ENCODE assay signal across 8 cellular contexts in the genomic region with DNA sequence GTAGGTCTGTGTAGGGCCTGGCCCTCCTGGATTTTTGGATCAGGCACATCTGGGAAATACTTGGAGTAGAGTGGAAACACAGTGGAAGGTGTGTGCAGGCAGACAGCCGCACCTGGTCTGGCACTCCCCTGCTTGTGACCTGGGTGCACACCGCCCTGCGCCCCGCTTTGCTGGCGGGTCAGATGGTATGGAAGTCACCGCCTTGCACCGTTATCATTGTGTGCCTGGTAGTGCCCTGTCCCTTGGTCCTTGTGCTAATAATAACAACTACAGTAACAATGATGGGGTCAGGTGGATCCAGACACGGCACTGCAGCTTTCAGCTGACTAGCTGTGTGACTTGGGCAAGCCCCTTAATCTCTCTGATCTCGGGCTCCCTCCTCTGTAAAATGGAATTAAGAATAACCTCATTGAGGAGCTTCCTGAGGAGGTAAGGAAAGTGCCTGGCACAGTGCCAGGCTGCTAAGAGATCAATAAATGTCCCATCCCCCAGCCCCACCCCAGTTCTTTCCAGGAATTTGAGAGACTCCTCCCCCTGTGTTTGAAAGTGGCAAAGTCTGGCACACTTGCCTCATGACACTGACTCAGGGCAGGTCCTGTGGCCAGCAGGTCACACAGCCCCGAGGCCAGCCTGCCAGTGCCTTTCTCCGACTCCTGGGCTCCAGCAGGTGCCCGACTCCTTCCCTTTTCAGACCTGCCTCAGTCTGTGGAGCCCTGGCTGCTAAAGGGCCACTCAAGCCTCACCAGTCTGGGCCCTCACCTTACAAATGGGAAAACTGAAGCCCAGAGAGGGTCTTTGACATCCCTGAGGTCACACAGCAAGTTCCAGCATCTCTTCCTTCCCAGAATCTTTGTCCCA. TPM values are rescaled to one million over a fixed set of nuclear protein-coding genes. Genes with fewer than 3 reads are reported as not detected.
A peak's percentile ranks its signal among the peaks of the same experiment; 100 is the strongest.
DNase-seq lines count a peak whose midpoint lies in the region; ATAC-seq and TF ChIP-seq lines count a peak whose summit lies in the region.

No MANE protein-coding gene starts in this region.

- ATAC-seq in CD4-positive, alpha-beta T cell (ENCODE audit: poor library complexity), result no peak
- ATAC-seq in effector memory CD8-positive, alpha-beta T cell (replicated peaks), result no peak
- peak in 1 of 2 donors; percentile 11 for ATAC-seq in natural killer cell treated with Interleukin-12 subunit alpha and Interleukin-12 subunit beta and Interleukin-15 and Interleukin-18, amount 100 ng/mL, for 72 hours

- H3K9me3 ChIP-seq in CD4-positive, alpha-beta T cell (ENCODE audit: control insufficient read depth, low read length), result no peaks in the 10 kb centered on the region
- H3K9me3 ChIP-seq in SJSA1 (replicated peaks), result no peaks in the 10 kb centered on the region

- peak overlapping the region; percentile 60 for H3K27ac ChIP-seq in CD4-positive, alpha-beta T cell (ENCODE audit: low read depth, low read length)
- H3K27ac ChIP-seq in SJSA1, result peak overlapping the region; percentile 42

- no peak for TF ChIP-seq CTCF in CD4-positive, alpha-beta T cell (IDR thresholded peaks at IDR 0.05)

- H3K36me3 ChIP-seq in SJSA1, result no peaks in the 10 kb centered on the region

- peak overlapping the region; percentile 82 for H3K4me3 Mint-ChIP-seq in CD4-positive, alpha-beta T cell
- peak overlapping the region; percentile 82 to 88 for H3K4me3 Mint-ChIP-seq in effector memory CD8-positive, alpha-beta T cell
- H3K4me3 Mint-ChIP-seq in natural killer cell treated with Interleukin-12 subunit alpha and Interleukin-12 subunit beta and Interleukin-15 and Interleukin-18, amount 100 ng/mL, for 72 hours, result peak overlapping the region; percentile 87

- peak in 1 of 10 experiments; percentile 36 for DNase-seq in CD4-positive, alpha-beta T cell
- peak in 1 of 2 experiments; percentile 31 for DNase-seq in SJSA1 (ENCODE audit: low read depth in 1 of 2, low spot score in 2 of 2)
- DNase-seq in effector memory CD8-positive, alpha-beta T cell, result no peak
- DNase-seq in natural killer cell treated with Interleukin-12 subunit alpha and Interleukin-12 subunit beta and Interleukin-15 and Interleukin-18, amount 100 ng/mL, for 72 hours (ENCODE audit: low spot score), result no peak
- no peak for DNase-seq in NCI-H1694 (lab: John Stamatoyannopoulos, UW)
- no peak for DNase-seq in HEK293T (ENCODE audit: extremely low spot score)
- no peak for DNase-seq in GF-D8 (lab: John Stamatoyannopoulos, UW)
- DNase-seq in NCI-H2196 (lab: John Stamatoyannopoulos, UW; ENCODE audit: unreplicated experiment), result no peak

- H3K27me3 ChIP-seq in CD4-positive, alpha-beta T cell (ENCODE audit: control insufficient read depth, insufficient read depth, low read length), result no peaks in the 10 kb centered on the region
- H3K27me3 ChIP-seq in SJSA1 (replicated peaks), result no peaks in the 10 kb centered on the region

- peaks cover 82% of the 10 kb centered on the region for H3K36me3 Mint-ChIP-seq in CD4-positive, alpha-beta T cell (ENCODE audit: low read depth)
- H3K36me3 Mint-ChIP-seq in effector memory CD8-positive, alpha-beta T cell (ENCODE audit: insufficient read depth), result peaks cover 61% of the 10 kb centered on the region
- peaks cover 5% of the 10 kb centered on the region for H3K36me3 Mint-ChIP-seq in natural killer cell treated with Interleukin-12 subunit alpha and Interleukin-12 subunit beta and Interleukin-15 and Interleukin-18, amount 100 ng/mL, for 72 hours

- no peaks in the 10 kb centered on the region for H3K27me3 Mint-ChIP-seq in CD4-positive, alpha-beta T cell
- H3K27me3 Mint-ChIP-seq in effector memory CD8-positive, alpha-beta T cell, result no peaks in the 10 kb centered on the region
- H3K27me3 Mint-ChIP-seq in natural killer cell treated with Interleukin-12 subunit alpha and Interleukin-12 subunit beta and Interleukin-15 and Interleukin-18, amount 100 ng/mL, for 72 hours, result no peaks in the 10 kb centered on the region

- POLR2A ChIA-PET in CD4-positive, alpha-beta T cell (lab: Charles Lee), result interaction anchor here (1.0 to 5.7 kb wide), 8 partner anchors 10 to 256 kb away, joined by 3 to 35 read pairs (median 5); no protein-coding TSS in a partner anchor
- POLR2A ChIA-PET in HEK293T (lab: Yijun Ruan, JAX), result no interaction called here

- no peaks in the 10 kb centered on the region for H3K9me3 Mint-ChIP-seq in CD4-positive, alpha-beta T cell
- H3K9me3 Mint-ChIP-seq in effector memory CD8-positive, alpha-beta T cell, result no peaks in the 10 kb centered on the region
- no peaks in the 10 kb centered on the region for H3K9me3 Mint-ChIP-seq in natural killer cell treated with Interleukin-12 subunit alpha and Interleukin-12 subunit beta and Interleukin-15 and Interleukin-18, amount 100 ng/mL, for 72 hours

- peaks cover 89% of the 10 kb centered on the region for H3K4me1 Mint-ChIP-seq in CD4-positive, alpha-beta T cell (ENCODE audit: low read depth)
- peaks cover 64 to 77% of the 10 kb centered on the region in 2 donors for H3K4me1 Mint-ChIP-seq in effector memory CD8-positive, alpha-beta T cell (ENCODE audit: low read depth in 2 of 2)
- H3K4me1 Mint-ChIP-seq in natural killer cell treated with Interleukin-12 subunit alpha and Interleukin-12 subunit beta and Interleukin-15 and Interleukin-18, amount 100 ng/mL, for 72 hours (ENCODE audit: low read depth in 2 of 2), result peaks cover 37 to 41% of the 10 kb centered on the region in 2 donors

- H3K4me1 ChIP-seq in SJSA1 (replicated peaks), result peaks cover 17% of the 10 kb centered on the region

- intact Hi-C loops in CD4-positive, alpha-beta T cell (cut with DNase I, micrococcal nuclease), result loop anchor here in 1 of 2 experiments (1.0 to 2.0 kb wide), 2 partner anchors 16 to 21 kb away; no protein-coding TSS in a partner anchor

- no peak overlapping the region for H3K4me3 ChIP-seq in SJSA1

- peak overlapping the region; percentile 95 for H3K27ac Mint-ChIP-seq in CD4-positive, alpha-beta T cell
- H3K27ac Mint-ChIP-seq in effector memory CD8-positive, alpha-beta T cell, result peak overlapping the region; percentile 96 to 99
- H3K27ac Mint-ChIP-seq in natural killer cell treated with Interleukin-12 subunit alpha and Interleukin-12 subunit beta and Interleukin-15 and Interleukin-18, amount 100 ng/mL, for 72 hours, result peak overlapping the region; percentile 70 to 88

- CTCF ChIA-PET in CD4-positive, alpha-beta T cell (lab: Charles Lee), result interaction anchor here (1.7 kb wide), 1 partner anchor 24 kb away, joined by 6 read pairs; no protein-coding TSS in a partner anchor
- CTCF ChIA-PET in HEK293T (lab: Yijun Ruan, JAX), result no interaction called here

TF ChIP-seq in HEK293T, 16 proteins besides CTCF, POLR2A, EP300 and RAD21:
- TF ChIP-seq BHLHE40 (IDR thresholded peaks at IDR 0.05; ENCODE audit: borderline replicate concordance), result no peak
- no peak for TF ChIP-seq ARNT (IDR thresholded peaks at IDR 0.05)
- TF ChIP-seq L3MBTL2 (conservative IDR thresholded peaks at IDR 0.05), result no peak
- no peak for TF ChIP-seq CTBP1 (IDR thresholded peaks at IDR 0.05; ENCODE audit: borderline replicate concordance)
- no peak for TF ChIP-seq TARDBP (IDR thresholded peaks at IDR 0.05)
- no peak for TF ChIP-seq FOXM1 (IDR thresholded peaks at IDR 0.05; ENCODE audit: borderline replicate concordance)
- no peak for TF ChIP-seq HDGF (IDR thresholded peaks at IDR 0.05; ENCODE audit: borderline replicate concordance)
- TF ChIP-seq SP1 (IDR thresholded peaks at IDR 0.05), result no peak
- TF ChIP-seq NFRKB (IDR thresholded peaks at IDR 0.05), result no peak
- no peak for TF ChIP-seq ZNF384 (IDR thresholded peaks at IDR 0.05)
- TF ChIP-seq ELF4 (IDR thresholded peaks at IDR 0.05), result no peak
- no peak for TF ChIP-seq FOXA1 (IDR thresholded peaks at IDR 0.05)
- TF ChIP-seq, protein P1, sequence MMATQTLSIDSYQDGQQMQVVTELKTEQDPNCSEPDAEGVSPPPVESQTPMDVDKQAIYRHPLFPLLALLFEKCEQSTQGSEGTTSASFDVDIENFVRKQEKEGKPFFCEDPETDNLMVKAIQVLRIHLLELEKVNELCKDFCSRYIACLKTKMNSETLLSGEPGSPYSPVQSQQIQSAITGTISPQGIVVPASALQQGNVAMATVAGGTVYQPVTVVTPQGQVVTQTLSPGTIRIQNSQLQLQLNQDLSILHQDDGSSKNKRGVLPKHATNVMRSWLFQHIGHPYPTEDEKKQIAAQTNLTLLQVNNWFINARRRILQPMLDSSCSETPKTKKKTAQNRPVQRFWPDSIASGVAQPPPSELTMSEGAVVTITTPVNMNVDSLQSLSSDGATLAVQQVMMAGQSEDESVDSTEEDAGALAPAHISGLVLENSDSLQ (IDR thresholded peaks at IDR 0.05), result no peak
- TF ChIP-seq LEF1 (IDR thresholded peaks at IDR 0.05; ENCODE audit: borderline replicate concordance), result no peak
- no peak for TF ChIP-seq SUZ12 (IDR thresholded peaks at IDR 0.05)
- TF ChIP-seq FOXK2 (IDR thresholded peaks at IDR 0.05), result no peak

RNA-seq across cellular contexts. Expression of a gene that starts 9.8 kb away (rescaled TPM):
- total RNA-seq in CD4-positive, alpha-beta T cell, result 100 to 1,000 TPM; 152 to 157 TPM
- 0.50 and 1.2 TPM in 2 replicates for total RNA-seq in SJSA1 (2014; rRNA removed; shearing (Covaris generic))
- 10 to 100 TPM; 21.8 to 30.2 TPM for total RNA-seq in natural killer cell treated with Interleukin-12 subunit alpha and Interleukin-12 subunit beta and Interleukin-15 and Interleukin-18, amount 100 ng/mL, for 72 hours

RNA-seq across cellular contexts. Expression of a gene that starts 27.4 kb away (rescaled TPM):
- 10 to 100 TPM; 40.7 to 43.7 TPM for total RNA-seq in CD4-positive, alpha-beta T cell
- total RNA-seq in SJSA1 (2014; rRNA removed; shearing (Covaris generic)), result 31.1 and 56.2 TPM in 2 replicates
- total RNA-seq in natural killer cell treated with Interleukin-12 subunit alpha and Interleukin-12 subunit beta and Interleukin-15 and Interleukin-18, amount 100 ng/mL, for 72 hours, result 10 to 100 TPM; 47.1 to 81.4 TPM

Comparison
In these comparisons a context has a peak if more than half of its experiments do, and no peak if none do; other contexts are left out.
1. RNA of a gene that starts 9.8 kb away (total RNA-seq): 152 to 157 TPM in CD4-positive, alpha-beta T cell and 21.8 to 30.2 TPM in natural killer cell treated with Interleukin-12 subunit alpha and Interleukin-12 subunit beta and Interleukin-15 and Interleukin-18, amount 100 ng/mL, for 72 hours; 0.50 to 1.2 TPM in SJSA1; every median in the first group is over 10 times any median in the second.
2. Peak in every context shown above with its lines, with median percentiles within 50 percentile points of each other: H3K27ac Mint-ChIP-seq and H3K4me3 Mint-ChIP-seq.